Comparison of ENCODE assay signal across 12 cellular contexts in genomic region chrX:17414839-17415238, GRCh38. TPM values are rescaled to one million over a fixed set of nuclear protein-coding genes. Genes with fewer than 3 reads are reported as not detected.
DNase-seq lines count a peak whose midpoint lies in the region; ATAC-seq, FAIRE-seq and TF ChIP-seq lines count a peak whose summit lies in the region.
"Had no signal": no experiment of that assay in that cellular context is flagged by ENCODE, and none has a peak within 500 bp of the region (broad histone marks: within the 10 kb centered on the region; RNA-seq: fewer than 3 reads in every experiment).

No MANE protein-coding gene starts in this region.

- POLR2A ChIA-PET in activated CD4-positive, alpha-beta memory T cell treated with anti-CD3 and anti-CD28 coated beads for 36 hours (lab: Charles Lee), result no interaction called here
- POLR2A ChIA-PET in activated CD4-positive, alpha-beta memory T cell treated with anti-CD3 and anti-CD28 coated beads, Interleukin-2, amount 10 ng/mL, durations not matched to agents 7 days and 5 days (lab: Charles Lee), result no interaction called here

- no peaks in the 10 kb centered on the region for H3K9me3 Mint-ChIP-seq in activated CD4-positive, alpha-beta memory T cell treated with anti-CD3 and anti-CD28 coated beads for 36 hours
- H3K9me3 Mint-ChIP-seq in activated CD4-positive, alpha-beta memory T cell treated with anti-CD3 and anti-CD28 coated beads, Interleukin-2, amount 10 ng/mL, durations not matched to agents 7 days and 5 days, result no peaks in the 10 kb centered on the region
- no peaks in the 10 kb centered on the region for H3K9me3 Mint-ChIP-seq in activated CD4-positive, alpha-beta T cell treated with anti-CD3 and anti-CD28 coated beads, Interleukin-2, amount 10 ng/mL, durations not matched to agents 24 days and 14 days

- no peak overlapping the region for H3K4me3 Mint-ChIP-seq in activated CD4-positive, alpha-beta memory T cell treated with anti-CD3 and anti-CD28 coated beads for 36 hours
- no peak overlapping the region for H3K4me3 Mint-ChIP-seq in activated CD4-positive, alpha-beta memory T cell treated with anti-CD3 and anti-CD28 coated beads, Interleukin-2, amount 10 ng/mL, durations not matched to agents 7 days and 5 days
- H3K4me3 Mint-ChIP-seq in activated CD4-positive, alpha-beta T cell treated with anti-CD3 and anti-CD28 coated beads, Interleukin-2, amount 10 ng/mL, durations not matched to agents 24 days and 14 days, result no peak overlapping the region

- H3K36me3 Mint-ChIP-seq in activated CD4-positive, alpha-beta memory T cell treated with anti-CD3 and anti-CD28 coated beads for 36 hours, result no peaks in the 10 kb centered on the region
- H3K36me3 Mint-ChIP-seq in activated CD4-positive, alpha-beta memory T cell treated with anti-CD3 and anti-CD28 coated beads, Interleukin-2, amount 10 ng/mL, durations not matched to agents 7 days and 5 days (ENCODE audit: low read depth), result no peaks in the 10 kb centered on the region
- no peaks in the 10 kb centered on the region for H3K36me3 Mint-ChIP-seq in activated CD4-positive, alpha-beta T cell treated with anti-CD3 and anti-CD28 coated beads, Interleukin-2, amount 10 ng/mL, durations not matched to agents 24 days and 14 days (ENCODE audit: low read depth)

- CTCF ChIA-PET in activated CD4-positive, alpha-beta memory T cell treated with anti-CD3 and anti-CD28 coated beads for 36 hours (lab: Charles Lee), result no interaction called here
- CTCF ChIA-PET in activated CD4-positive, alpha-beta memory T cell treated with anti-CD3 and anti-CD28 coated beads, Interleukin-2, amount 10 ng/mL, durations not matched to agents 7 days and 5 days (lab: Charles Lee), result no interaction called here
- CTCF ChIA-PET in mammary epithelial cell (lab: Charles Lee; ENCODE audit: low non-redundant PET), result no interaction called here

- DNase-seq in activated CD4-positive, alpha-beta memory T cell treated with anti-CD3 and anti-CD28 coated beads for 36 hours, result peak; percentile 17
- no peak for DNase-seq in activated CD4-positive, alpha-beta memory T cell treated with anti-CD3 and anti-CD28 coated beads, Interleukin-2, amount 10 ng/mL, durations not matched to agents 7 days and 5 days
- DNase-seq in mammary epithelial cell, result no peak
- DNase-seq in kidney, result peak; percentile 71
- DNase-seq in transverse colon, result peak; percentile 22
- DNase-seq in NCI-H69 (lab: John Stamatoyannopoulos, UW), result no peak
- no peak for DNase-seq in activated CD4-positive, alpha-beta T cell treated with anti-CD3 and anti-CD28 coated beads, Interleukin-2, amount 10 ng/mL, durations not matched to agents 24 days and 14 days
- DNase-seq: effector CD8-positive, alpha-beta T cell; GOT3 had no signal

- H3K4me1 Mint-ChIP-seq in activated CD4-positive, alpha-beta memory T cell treated with anti-CD3 and anti-CD28 coated beads for 36 hours (ENCODE audit: low read depth), result peaks cover 13% of the 10 kb centered on the region
- H3K4me1 Mint-ChIP-seq in activated CD4-positive, alpha-beta memory T cell treated with anti-CD3 and anti-CD28 coated beads, Interleukin-2, amount 10 ng/mL, durations not matched to agents 7 days and 5 days, result peaks cover 2% of the 10 kb centered on the region
- H3K4me1 Mint-ChIP-seq in activated CD4-positive, alpha-beta T cell treated with anti-CD3 and anti-CD28 coated beads, Interleukin-2, amount 10 ng/mL, durations not matched to agents 24 days and 14 days, result peaks cover 2% of the 10 kb centered on the region

- H3K27me3 ChIP-seq in mammary epithelial cell (ENCODE audit: insufficient read depth, low read length), result no peaks in the 10 kb centered on the region
- no peaks in the 10 kb centered on the region for H3K27me3 ChIP-seq in transverse colon

- in situ Hi-C loops in mammary epithelial cell (cut with MboI; ENCODE audit: low sequenced_read_pairs in 2 of 2), result loop anchor here in 1 of 2 donors (25.0 kb wide), 1 partner anchor 172 kb away; no protein-coding TSS in a partner anchor
- in situ Hi-C loops in transverse colon (cut with MboI; ENCODE audit: low pct_ligation_motif_present in 1 of 4, low pct_unique_long_range_greater_than_20kb in 1 of 4, low sequenced_read_pairs in 3 of 4), result no loop called here

- peak overlapping the region; percentile 18 for H2AFZ ChIP-seq in mammary epithelial cell (ENCODE audit: low read depth, low read length)

- H3K4me2 ChIP-seq in mammary epithelial cell (ENCODE audit: insufficient read depth, low read depth, low read length), result peak overlapping the region; percentile 63

- WGBS in mammary epithelial cell (ENCODE audit: low coverage, missing lambda C conversion rate), result 30% methylated on average over 6 of the region's 6 CpGs
- WGBS in transverse colon (ENCODE audit: low coverage in 1 of 2), 2 donors, result 37% methylated on average over 6 of the region's 6 CpGs; no CpG with 5 or more reads in 1 of the 2 donors

- dilution Hi-C loops in mammary epithelial cell (cut with HindIII; ENCODE audit: low sequenced_read_pairs), result no loop called here

- no peaks in the 10 kb centered on the region for H4K20me1 ChIP-seq in mammary epithelial cell (ENCODE audit: insufficient read depth, low read length)

- no peak for TF ChIP-seq POLR2A in transverse colon (IDR thresholded peaks at IDR 0.05)

- H3K36me3 ChIP-seq in mammary epithelial cell (ENCODE audit: insufficient read depth, low read length) (no peaks in the 10 kb centered on the region), kidney (ENCODE audit: control insufficient read depth in 1 of 2, insufficient read depth in 2 of 2, low read length in 2 of 2) (no peaks in the 10 kb centered on the region), transverse colon (no peaks in the 10 kb centered on the region)

- TF ChIP-seq CTCF in mammary epithelial cell (conservative IDR thresholded peaks at IDR 0.05 in 1 of 2, IDR thresholded peaks at IDR 0.05 in 1 of 2; ENCODE audit: extremely low read depth in 1 of 2, insufficient read depth in 1 of 2, low read depth in 1 of 2, low read length in 2 of 2) (no peak), kidney (IDR thresholded peaks at IDR 0.05; ENCODE audit: borderline replicate concordance, extremely low read depth, insufficient read depth) (no peak), transverse colon (IDR thresholded peaks at IDR 0.05) (no peak)

- peaks cover 48% of the 10 kb centered on the region for H3K79me2 ChIP-seq in mammary epithelial cell (ENCODE audit: insufficient read depth, low read length)

- no peak for TF ChIP-seq EP300 in transverse colon (IDR thresholded peaks at IDR 0.05; ENCODE audit: low read depth)

- no peak for FAIRE-seq in kidney (lab: Jason Lieb, UNC)
- FAIRE-seq: TTC549 had no signal

- H3K9ac ChIP-seq in mammary epithelial cell (ENCODE audit: insufficient read depth, low read length), result peak overlapping the region; percentile 66
- H3K9ac ChIP-seq in kidney (ENCODE audit: low read length in 2 of 2), result no peak overlapping the region

- no peak overlapping the region for H3K27ac Mint-ChIP-seq in activated CD4-positive, alpha-beta memory T cell treated with anti-CD3 and anti-CD28 coated beads for 36 hours
- no peak overlapping the region for H3K27ac Mint-ChIP-seq in activated CD4-positive, alpha-beta memory T cell treated with anti-CD3 and anti-CD28 coated beads, Interleukin-2, amount 10 ng/mL, durations not matched to agents 7 days and 5 days
- no peak overlapping the region for H3K27ac Mint-ChIP-seq in activated CD4-positive, alpha-beta T cell treated with anti-CD3 and anti-CD28 coated beads, Interleukin-2, amount 10 ng/mL, durations not matched to agents 24 days and 14 days

- H3K4me1 ChIP-seq in mammary epithelial cell (ENCODE audit: insufficient read depth, low read length) (peaks cover 46% of the 10 kb centered on the region), kidney (ENCODE audit: control insufficient read depth in 1 of 2, insufficient read depth in 1 of 2, low read depth in 1 of 2, low read length in 2 of 2) (peaks cover 4 to 11% of the 10 kb centered on the region in 2 donors), transverse colon (peaks cover 0 to 8% (median 0%) of the 10 kb centered on the region in 4 donors)
- H3K4me1 ChIP-seq: psoas muscle had no signal

- intact Hi-C loops in activated CD4-positive, alpha-beta memory T cell treated with anti-CD3 and anti-CD28 coated beads for 36 hours (cut with micrococcal nuclease), result no loop called here
- intact Hi-C loops in mammary epithelial cell (cut with micrococcal nuclease) (loop anchor here (1.0 kb wide), 2 partner anchors 38 to 176 kb away; no protein-coding TSS in a partner anchor), kidney (cut with DNase I) (no loop called here), transverse colon (cut with DNase I; ENCODE audit: low total_unique reads) (no loop called here)
- intact Hi-C loops in activated CD4-positive, alpha-beta T cell treated with anti-CD3 and anti-CD28 coated beads, Interleukin-2, amount 10 ng/mL, durations not matched to agents 24 days and 14 days (cut with micrococcal nuclease), result no loop called here

- no peak overlapping the region for H3K4me3 ChIP-seq in mammary epithelial cell (replicated peaks in 1 of 3; ENCODE audit: insufficient read depth in 1 of 3, low read depth in 2 of 3, low read length in 3 of 3)
- H3K4me3 ChIP-seq in kidney (ENCODE audit: low read length in 2 of 2), result no peak overlapping the region
- no peak overlapping the region for H3K4me3 ChIP-seq in transverse colon
- H3K4me3 ChIP-seq: psoas muscle had no signal

- peaks cover 10% of the 10 kb centered on the region for H3K27me3 Mint-ChIP-seq in activated CD4-positive, alpha-beta memory T cell treated with anti-CD3 and anti-CD28 coated beads for 36 hours
- no peaks in the 10 kb centered on the region for H3K27me3 Mint-ChIP-seq in activated CD4-positive, alpha-beta memory T cell treated with anti-CD3 and anti-CD28 coated beads, Interleukin-2, amount 10 ng/mL, durations not matched to agents 7 days and 5 days
- no peaks in the 10 kb centered on the region for H3K27me3 Mint-ChIP-seq in activated CD4-positive, alpha-beta T cell treated with anti-CD3 and anti-CD28 coated beads, Interleukin-2, amount 10 ng/mL, durations not matched to agents 24 days and 14 days

- ATAC-seq in HG03097 (IDR thresholded peaks at IDR 0.05; ENCODE audit: low FRiP score, unreplicated experiment), result no peak

- no TSS peak for BruUV-seq in mammary epithelial cell (replicated peaks; lab: Mats Ljungman, UMichigan)

- H3K27ac ChIP-seq in mammary epithelial cell (ENCODE audit: insufficient read depth, low read depth, low read length) (peak overlapping the region; percentile 95), kidney (ENCODE audit: low read depth in 2 of 2, low read length in 2 of 2) (peak overlapping the region; percentile 23 to 28), transverse colon (no peak overlapping the region)
- H3K27ac ChIP-seq: psoas muscle had no signal

- H3K9me3 ChIP-seq in mammary epithelial cell (replicated peaks; ENCODE audit: insufficient read depth, low read length) (no peaks in the 10 kb centered on the region), kidney (ENCODE audit: control insufficient read depth in 1 of 2, low read length in 2 of 2) (no peaks in the 10 kb centered on the region), transverse colon (no peaks in the 10 kb centered on the region)
- H3K9me3 ChIP-seq: psoas muscle had no signal

RNA-seq across cellular contexts. Expression of gene NHS, which starts 39.8 kb away (rescaled TPM):
- 1 to 10 TPM; 4.8 to 5.0 TPM for total RNA-seq in activated CD4-positive, alpha-beta memory T cell treated with anti-CD3 and anti-CD28 coated beads for 36 hours
- under 1 TPM; 0.43 to 0.71 TPM for total RNA-seq in activated CD4-positive, alpha-beta memory T cell treated with anti-CD3 and anti-CD28 coated beads, Interleukin-2, amount 10 ng/mL, durations not matched to agents 7 days and 5 days
- total RNA-seq in mammary epithelial cell, result 10 to 100 TPM in 1 of 2 donors, 1 to 10 TPM in 1; 9.0 to 13.9 TPM
- polyA plus RNA-seq in mammary epithelial cell, result 2.2 TPM
- polyA minus RNA-seq in mammary epithelial cell, result 7.6 TPM
- total RNA-seq in kidney, result 28.9 TPM
- 3.1 TPM for polyA plus RNA-seq in kidney (ENCODE audit: insufficient read depth, low read depth, low replicate concordance)
- 10 to 100 TPM in 1 of 4 donors, 1 to 10 TPM in 3; 1.2 to 10.7 (median 5.0) TPM for total RNA-seq in transverse colon
- total RNA-seq in activated CD4-positive, alpha-beta T cell treated with anti-CD3 and anti-CD28 coated beads, Interleukin-2, amount 10 ng/mL, durations not matched to agents 24 days and 14 days, result 6.8 and 7.3 TPM in 2 replicates

Comparison
In these comparisons a context has a peak if more than half of its experiments do, and no peak if none do; other contexts are left out.
1. DNase-seq: peak in activated CD4-positive, alpha-beta memory T cell treated with anti-CD3 and anti-CD28 coated beads for 36 hours (single experiment), kidney (single experiment) and transverse colon (single experiment); none in activated CD4-positive, alpha-beta memory T cell treated with anti-CD3 and anti-CD28 coated beads, Interleukin-2, amount 10 ng/mL, durations not matched to agents 7 days and 5 days (single experiment), mammary epithelial cell (single experiment), NCI-H69 (single experiment) and activated CD4-positive, alpha-beta T cell treated with anti-CD3 and anti-CD28 coated beads, Interleukin-2, amount 10 ng/mL, durations not matched to agents 24 days and 14 days (single experiment).
2. H3K27ac ChIP-seq: peak in mammary epithelial cell (single experiment) and kidney (2 of 2); none in transverse colon (0 of 4).